In genomic region chr10:80144302-80145131, GRCh38 we compare ENCODE assay signal across 1 cellular context.
TF ChIP-seq lines count a peak whose summit lies in the region.

No MANE protein-coding gene starts in this region.

TF ChIP-seq in HepG2, 621 proteins besides CTCF, POLR2A, EP300 and RAD21 (continued from another document and continues in another):
- TF ChIP-seq, protein P1, sequence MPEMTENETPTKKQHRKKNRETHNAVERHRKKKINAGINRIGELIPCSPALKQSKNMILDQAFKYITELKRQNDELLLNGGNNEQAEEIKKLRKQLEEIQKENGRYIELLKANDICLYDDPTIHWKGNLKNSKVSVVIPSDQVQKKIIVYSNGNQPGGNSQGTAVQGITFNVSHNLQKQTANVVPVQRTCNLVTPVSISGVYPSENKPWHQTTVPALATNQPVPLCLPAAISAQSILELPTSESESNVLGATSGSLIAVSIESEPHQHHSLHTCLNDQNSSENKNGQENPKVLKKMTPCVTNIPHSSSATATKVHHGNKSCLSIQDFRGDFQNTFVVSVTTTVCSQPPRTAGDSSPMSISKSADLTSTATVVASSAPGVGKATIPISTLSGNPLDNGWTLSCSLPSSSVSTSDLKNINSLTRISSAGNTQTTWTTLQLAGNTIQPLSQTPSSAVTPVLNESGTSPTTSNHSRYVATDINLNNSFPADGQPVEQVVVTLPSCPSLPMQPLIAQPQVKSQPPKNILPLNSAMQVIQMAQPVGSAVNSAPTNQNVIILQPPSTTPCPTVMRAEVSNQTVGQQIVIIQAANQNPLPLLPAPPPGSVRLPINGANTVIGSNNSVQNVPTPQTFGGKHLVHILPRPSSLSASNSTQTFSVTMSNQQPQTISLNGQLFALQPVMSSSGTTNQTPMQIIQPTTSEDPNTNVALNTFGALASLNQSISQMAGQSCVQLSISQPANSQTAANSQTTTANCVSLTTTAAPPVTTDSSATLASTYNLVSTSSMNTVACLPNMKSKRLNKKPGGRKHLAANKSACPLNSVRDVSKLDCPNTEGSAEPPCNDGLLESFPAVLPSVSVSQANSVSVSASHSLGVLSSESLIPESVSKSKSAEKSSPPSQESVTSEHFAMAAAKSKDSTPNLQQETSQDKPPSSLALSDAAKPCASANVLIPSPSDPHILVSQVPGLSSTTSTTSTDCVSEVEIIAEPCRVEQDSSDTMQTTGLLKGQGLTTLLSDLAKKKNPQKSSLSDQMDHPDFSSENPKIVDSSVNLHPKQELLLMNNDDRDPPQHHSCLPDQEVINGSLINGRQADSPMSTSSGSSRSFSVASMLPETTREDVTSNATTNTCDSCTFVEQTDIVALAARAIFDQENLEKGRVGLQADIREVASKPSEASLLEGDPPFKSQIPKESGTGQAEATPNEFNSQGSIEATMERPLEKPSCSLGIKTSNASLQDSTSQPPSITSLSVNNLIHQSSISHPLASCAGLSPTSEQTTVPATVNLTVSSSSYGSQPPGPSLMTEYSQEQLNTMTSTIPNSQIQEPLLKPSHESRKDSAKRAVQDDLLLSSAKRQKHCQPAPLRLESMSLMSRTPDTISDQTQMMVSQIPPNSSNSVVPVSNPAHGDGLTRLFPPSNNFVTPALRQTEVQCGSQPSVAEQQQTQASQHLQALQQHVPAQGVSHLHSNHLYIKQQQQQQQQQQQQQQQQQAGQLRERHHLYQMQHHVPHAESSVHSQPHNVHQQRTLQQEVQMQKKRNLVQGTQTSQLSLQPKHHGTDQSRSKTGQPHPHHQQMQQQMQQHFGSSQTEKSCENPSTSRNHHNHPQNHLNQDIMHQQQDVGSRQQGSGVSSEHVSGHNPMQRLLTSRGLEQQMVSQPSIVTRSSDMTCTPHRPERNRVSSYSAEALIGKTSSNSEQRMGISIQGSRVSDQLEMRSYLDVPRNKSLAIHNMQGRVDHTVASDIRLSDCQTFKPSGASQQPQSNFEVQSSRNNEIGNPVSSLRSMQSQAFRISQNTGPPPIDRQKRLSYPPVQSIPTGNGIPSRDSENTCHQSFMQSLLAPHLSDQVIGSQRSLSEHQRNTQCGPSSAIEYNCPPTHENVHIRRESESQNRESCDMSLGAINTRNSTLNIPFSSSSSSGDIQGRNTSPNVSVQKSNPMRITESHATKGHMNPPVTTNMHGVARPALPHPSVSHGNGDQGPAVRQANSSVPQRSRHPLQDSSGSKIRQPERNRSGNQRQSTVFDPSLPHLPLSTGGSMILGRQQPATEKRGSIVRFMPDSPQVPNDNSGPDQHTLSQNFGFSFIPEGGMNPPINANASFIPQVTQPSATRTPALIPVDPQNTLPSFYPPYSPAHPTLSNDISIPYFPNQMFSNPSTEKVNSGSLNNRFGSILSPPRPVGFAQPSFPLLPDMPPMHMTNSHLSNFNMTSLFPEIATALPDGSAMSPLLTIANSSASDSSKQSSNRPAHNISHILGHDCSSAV (CRISPR knock-in tag; IDR thresholded peaks at IDR 0.05; ENCODE audit: borderline replicate concordance) = no peak
- TF ChIP-seq AGO1 (IDR thresholded peaks at IDR 0.05; ENCODE audit: low read depth, low read length, poor library complexity, severe bottlenecking) = peak; percentile 61
- TF ChIP-seq, protein P2, sequence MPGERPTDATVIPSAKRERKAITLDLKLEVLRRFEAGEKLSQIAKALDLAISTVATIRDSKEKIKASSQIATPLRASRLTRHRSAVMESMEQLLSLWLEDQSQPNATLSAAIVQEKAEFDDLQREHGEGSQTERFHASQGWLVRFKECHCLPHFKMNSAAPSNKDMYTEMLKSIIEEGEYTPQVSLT (CRISPR knock-in tag; IDR thresholded peaks at IDR 0.05; ENCODE audit: borderline replicate concordance, low read depth) = no peak
- TF ChIP-seq CBX2 (IDR thresholded peaks at IDR 0.05; ENCODE audit: low read depth, low read length) = no peak
- TF ChIP-seq CBX2 (CRISPR knock-in tag; IDR thresholded peaks at IDR 0.05; ENCODE audit: low read depth) = no peak
- TF ChIP-seq FOSL1 (CRISPR knock-in tag; IDR thresholded peaks at IDR 0.05; ENCODE audit: borderline replicate concordance) = no peak
- TF ChIP-seq ZNF24 (IDR thresholded peaks at IDR 0.05) = no peak
- TF ChIP-seq ZNF713 (CRISPR knock-in tag; IDR thresholded peaks at IDR 0.05) = no peak
- no peak for TF ChIP-seq NRL (CRISPR knock-in tag; IDR thresholded peaks at IDR 0.05; ENCODE audit: borderline replicate concordance)
- no peak for TF ChIP-seq ZNF333 (CRISPR knock-in tag; IDR thresholded peaks at IDR 0.05; ENCODE audit: borderline replicate concordance)
- TF ChIP-seq TBX2 (CRISPR knock-in tag; IDR thresholded peaks at IDR 0.05; ENCODE audit: borderline replicate concordance) = no peak
- TF ChIP-seq ZNF687 (CRISPR knock-in tag; IDR thresholded peaks at IDR 0.05) = peak; percentile 34
- TF ChIP-seq ZNF407 (CRISPR knock-in tag; IDR thresholded peaks at IDR 0.05; ENCODE audit: not compliant biosample characterization) = no peak
- no peak for TF ChIP-seq FIP1L1 (IDR thresholded peaks at IDR 0.05; ENCODE audit: borderline replicate concordance, insufficient read depth, low read depth, low read length)
- TF ChIP-seq, protein P3, sequence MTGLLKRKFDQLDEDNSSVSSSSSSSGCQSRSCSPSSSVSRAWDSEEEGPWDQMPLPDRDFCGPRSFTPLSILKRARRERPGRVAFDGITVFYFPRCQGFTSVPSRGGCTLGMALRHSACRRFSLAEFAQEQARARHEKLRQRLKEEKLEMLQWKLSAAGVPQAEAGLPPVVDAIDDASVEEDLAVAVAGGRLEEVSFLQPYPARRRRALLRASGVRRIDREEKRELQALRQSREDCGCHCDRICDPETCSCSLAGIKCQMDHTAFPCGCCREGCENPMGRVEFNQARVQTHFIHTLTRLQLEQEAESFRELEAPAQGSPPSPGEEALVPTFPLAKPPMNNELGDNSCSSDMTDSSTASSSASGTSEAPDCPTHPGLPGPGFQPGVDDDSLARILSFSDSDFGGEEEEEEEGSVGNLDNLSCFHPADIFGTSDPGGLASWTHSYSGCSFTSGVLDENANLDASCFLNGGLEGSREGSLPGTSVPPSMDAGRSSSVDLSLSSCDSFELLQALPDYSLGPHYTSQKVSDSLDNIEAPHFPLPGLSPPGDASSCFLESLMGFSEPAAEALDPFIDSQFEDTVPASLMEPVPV (CRISPR knock-in tag; IDR thresholded peaks at IDR 0.05) = no peak
- no peak for TF ChIP-seq CHD4 (IDR thresholded peaks at IDR 0.05; ENCODE audit: borderline replicate concordance, low read length)
- TF ChIP-seq, protein P4, sequence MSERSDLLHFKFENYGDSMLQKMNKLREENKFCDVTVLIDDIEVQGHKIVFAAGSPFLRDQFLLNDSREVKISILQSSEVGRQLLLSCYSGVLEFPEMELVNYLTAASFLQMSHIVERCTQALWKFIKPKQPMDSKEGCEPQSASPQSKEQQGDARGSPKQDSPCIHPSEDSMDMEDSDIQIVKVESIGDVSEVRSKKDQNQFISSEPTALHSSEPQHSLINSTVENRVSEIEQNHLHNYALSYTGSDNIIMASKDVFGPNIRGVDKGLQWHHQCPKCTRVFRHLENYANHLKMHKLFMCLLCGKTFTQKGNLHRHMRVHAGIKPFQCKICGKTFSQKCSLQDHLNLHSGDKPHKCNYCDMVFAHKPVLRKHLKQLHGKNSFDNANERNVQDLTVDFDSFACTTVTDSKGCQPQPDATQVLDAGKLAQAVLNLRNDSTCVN (CRISPR knock-in tag; IDR thresholded peaks at IDR 0.05; ENCODE audit: borderline replicate concordance) = no peak
- TF ChIP-seq ZNF329 (CRISPR knock-in tag; IDR thresholded peaks at IDR 0.05; ENCODE audit: low read depth) = no peak
- no peak for TF ChIP-seq DMTF1 (CRISPR knock-in tag; IDR thresholded peaks at IDR 0.05)
- no peak for TF ChIP-seq MXD3 (CRISPR knock-in tag; IDR thresholded peaks at IDR 0.05)
- TF ChIP-seq AGO2 (optimal IDR thresholded peaks at IDR 0.05; ENCODE audit: low read depth, low read length) = peak; percentile 76
- 0 out of 2 replicates have a peak, but pooled peaks have one; percentile 10 for TF ChIP-seq POLR2G (IDR thresholded peaks at IDR 0.05; ENCODE audit: low read depth, low read length)
- no peak for TF ChIP-seq ASH2L (IDR thresholded peaks at IDR 0.05; ENCODE audit: insufficient read length, low read depth, low read length)
- no peak for TF ChIP-seq NPAS2 (CRISPR knock-in tag; IDR thresholded peaks at IDR 0.05; ENCODE audit: borderline replicate concordance)
- no peak for TF ChIP-seq HDAC1 (CRISPR knock-in tag; IDR thresholded peaks at IDR 0.05)
